ENCODE assay signal across 4 cellular contexts in genomic region chr7:57132336-57132735, GRCh38. TPM values are rescaled to one million over a fixed set of nuclear protein-coding genes. Genes with fewer than 3 reads are reported as not detected.
"Had no signal": no experiment of that assay in that cellular context is flagged by ENCODE, and none has a peak within 500 bp of the region (broad histone marks: within the 10 kb centered on the region; RNA-seq: fewer than 3 reads in every experiment).

Gene ZNF479, minus strand, starts transcription at chr7:57132436. Its CDS starts 112 bp downstream, at chr7:57132324.

RNA-seq across cellular contexts. Expression of gene ZNF479, which starts in this region (rescaled TPM):
- total RNA-seq: LHCN-M2, M059J, MCF 10A, NCI-H460 had no signal
